9 cellular contexts compared by ENCODE assay signal in genomic region chr19:4567584-4568071, GRCh38. TPM values are rescaled to one million over a fixed set of nuclear protein-coding genes. Genes with fewer than 3 reads are reported as not detected.
DNase-seq lines count a peak whose midpoint lies in the region; ATAC-seq and TF ChIP-seq lines count a peak whose summit lies in the region.
"Had no signal": no experiment of that assay in that cellular context is flagged by ENCODE, and none has a peak within 500 bp of the region (broad histone marks: within the 10 kb centered on the region; RNA-seq: fewer than 3 reads in every experiment).

No MANE protein-coding gene starts in this region.

- no peaks in the 10 kb centered on the region for H3K36me3 ChIP-seq in CD8-positive, alpha-beta T cell (ENCODE audit: insufficient read depth, low read length)
- no peaks in the 10 kb centered on the region for H3K36me3 ChIP-seq in Karpas-422 (ENCODE audit: insufficient read depth, low read length)

- no peaks in the 10 kb centered on the region for H3K9me3 Mint-ChIP-seq in CD8-positive, alpha-beta T cell
- no peaks in the 10 kb centered on the region for H3K9me3 Mint-ChIP-seq in activated CD4-positive, alpha-beta T cell treated with anti-CD3 and anti-CD28 coated beads, Interleukin-2, amount 10 ng/mL, durations not matched to agents 7 days and 5 days
- peaks cover 0 to 2% (median 0%) of the 10 kb centered on the region in 7 donors for H3K9me3 Mint-ChIP-seq in naive B cell

- H3K9me2 ChIP-seq in Karpas-422 (replicated peaks; ENCODE audit: insufficient read depth, low read length): no peaks in the 10 kb centered on the region

- H3K4me2 ChIP-seq in Karpas-422 (ENCODE audit: low read depth, low read length, poor library complexity, severe bottlenecking): no peak overlapping the region

- peak; percentile 43 to 73 (median 58) for DNase-seq in CD8-positive, alpha-beta T cell
- peak; percentile 77 for DNase-seq in Karpas-422
- DNase-seq in activated CD4-positive, alpha-beta T cell treated with anti-CD3 and anti-CD28 coated beads, Interleukin-2, amount 10 ng/mL, durations not matched to agents 7 days and 5 days: peak; percentile 64
- DNase-seq in ecto neural progenitor cell (ENCODE audit: low spot score): peak; percentile 86
- DNase-seq in naive B cell: peak; percentile 25
- DNase-seq in stimulated activated naive CD8-positive, alpha-beta T cell treated with anti-CD3 and anti-CD28 coated beads, Interleukin-15, Interleukin-2, amounts not matched to agents 100 U/mL and 50 U/mL, for 24 hours: peak; percentile 81
- no peak for DNase-seq in hippocampal formation (lab: John Stamatoyannopoulos, UW)
- no peak for DNase-seq in SW 1271 (lab: John Stamatoyannopoulos, UW)

- TF ChIP-seq CTCF in CD8-positive, alpha-beta T cell (IDR thresholded peaks at IDR 0.05): peak; percentile 62

- intact Hi-C loops in CD8-positive, alpha-beta T cell (cut with DNase I, micrococcal nuclease): loop anchor here (1.0 to 2.0 kb wide), 2 partner anchors 69 kb away; no protein-coding TSS in a partner anchor

- H2AFZ ChIP-seq in Karpas-422 (ENCODE audit: low read length): no peak overlapping the region

- H3K79me2 ChIP-seq in Karpas-422 (ENCODE audit: low read length): no peaks in the 10 kb centered on the region

- no peaks in the 10 kb centered on the region for H3K4me1 ChIP-seq in CD8-positive, alpha-beta T cell (ENCODE audit: insufficient read depth, low read length)
- no peaks in the 10 kb centered on the region for H3K4me1 ChIP-seq in Karpas-422 (ENCODE audit: low read length)

- H3K4me3 ChIP-seq in CD8-positive, alpha-beta T cell (ENCODE audit: low read depth, low read length): no peak overlapping the region
- H3K4me3 ChIP-seq in Karpas-422 (ENCODE audit: low read length): no peak overlapping the region
- H3K4me3 ChIP-seq: skin epidermis had no signal

- no peaks in the 10 kb centered on the region for H3K9me3 ChIP-seq in CD8-positive, alpha-beta T cell (ENCODE audit: low read length)
- no peaks in the 10 kb centered on the region for H3K9me3 ChIP-seq in Karpas-422 (ENCODE audit: low read length)

- H3K4me1 Mint-ChIP-seq in CD8-positive, alpha-beta T cell (ENCODE audit: low read depth): no peaks in the 10 kb centered on the region
- H3K4me1 Mint-ChIP-seq in activated CD4-positive, alpha-beta T cell treated with anti-CD3 and anti-CD28 coated beads, Interleukin-2, amount 10 ng/mL, durations not matched to agents 7 days and 5 days: no peaks in the 10 kb centered on the region
- peaks cover 0 to 6% (median 0%) of the 10 kb centered on the region in 3 donors for H3K4me1 Mint-ChIP-seq in naive B cell

- H3K27ac Mint-ChIP-seq in CD8-positive, alpha-beta T cell: no peak overlapping the region
- no peak overlapping the region for H3K27ac Mint-ChIP-seq in activated CD4-positive, alpha-beta T cell treated with anti-CD3 and anti-CD28 coated beads, Interleukin-2, amount 10 ng/mL, durations not matched to agents 7 days and 5 days
- H3K27ac Mint-ChIP-seq in naive B cell: peak overlapping the region in 1 of 6 donors; percentile 53

- H3K36me3 Mint-ChIP-seq in CD8-positive, alpha-beta T cell: no peaks in the 10 kb centered on the region
- H3K36me3 Mint-ChIP-seq in activated CD4-positive, alpha-beta T cell treated with anti-CD3 and anti-CD28 coated beads, Interleukin-2, amount 10 ng/mL, durations not matched to agents 7 days and 5 days (ENCODE audit: low read depth): no peaks in the 10 kb centered on the region
- no peaks in the 10 kb centered on the region for H3K36me3 Mint-ChIP-seq in naive B cell

- CTCF ChIA-PET in CD8-positive, alpha-beta T cell (lab: Charles Lee): interaction anchor here (0.8 to 7.0 kb wide), 10 partner anchors 8 to 84 kb away, joined by 3 to 75 read pairs (median 3); partner anchors contain the start of gene SEMA6B
- CTCF ChIA-PET in activated CD4-positive, alpha-beta T cell treated with anti-CD3 and anti-CD28 coated beads, Interleukin-2, amount 10 ng/mL, durations not matched to agents 7 days and 5 days (lab: Charles Lee): interaction anchor here (0.5 to 1.7 kb wide), 10 partner anchors 8 to 223 kb away, joined by 3 to 9 read pairs (median 4); no protein-coding TSS in a partner anchor

- H3K9ac ChIP-seq in Karpas-422 (ENCODE audit: low read length): no peak overlapping the region

- no peaks in the 10 kb centered on the region for H3K27me3 ChIP-seq in CD8-positive, alpha-beta T cell (ENCODE audit: insufficient read depth, low read length)
- H3K27me3 ChIP-seq in Karpas-422 (ENCODE audit: low read length): no peaks in the 10 kb centered on the region

- H3K27ac ChIP-seq in CD8-positive, alpha-beta T cell (ENCODE audit: low read depth, low read length): no peak overlapping the region
- H3K27ac ChIP-seq in Karpas-422 (ENCODE audit: low read length): no peak overlapping the region

- peak; percentile 77 for ATAC-seq in CD8-positive, alpha-beta T cell
- peak; percentile 40 to 50 for ATAC-seq in naive B cell (ENCODE audit: low read depth in 2 of 2)
- peak; percentile 52 for ATAC-seq in stimulated activated naive CD8-positive, alpha-beta T cell treated with anti-CD3 and anti-CD28 coated beads, Interleukin-15, Interleukin-2, amounts not matched to agents 100 U/mL and 50 U/mL, for 24 hours

- no peak overlapping the region for H3K4me3 Mint-ChIP-seq in CD8-positive, alpha-beta T cell
- no peak overlapping the region for H3K4me3 Mint-ChIP-seq in activated CD4-positive, alpha-beta T cell treated with anti-CD3 and anti-CD28 coated beads, Interleukin-2, amount 10 ng/mL, durations not matched to agents 7 days and 5 days
- no peak overlapping the region for H3K4me3 Mint-ChIP-seq in naive B cell

- no peaks in the 10 kb centered on the region for H4K20me1 ChIP-seq in Karpas-422 (ENCODE audit: insufficient read depth, low read depth, low read length)

- H3K27me3 Mint-ChIP-seq in CD8-positive, alpha-beta T cell (ENCODE audit: low read depth): peaks cover 7% of the 10 kb centered on the region
- H3K27me3 Mint-ChIP-seq in activated CD4-positive, alpha-beta T cell treated with anti-CD3 and anti-CD28 coated beads, Interleukin-2, amount 10 ng/mL, durations not matched to agents 7 days and 5 days: no peaks in the 10 kb centered on the region
- peaks cover 5 to 23% (median 22%) of the 10 kb centered on the region in 3 donors for H3K27me3 Mint-ChIP-seq in naive B cell

- POLR2A ChIA-PET in CD8-positive, alpha-beta T cell (lab: Charles Lee): no interaction called here
- POLR2A ChIA-PET in activated CD4-positive, alpha-beta T cell treated with anti-CD3 and anti-CD28 coated beads, Interleukin-2, amount 10 ng/mL, durations not matched to agents 7 days and 5 days (lab: Charles Lee): interaction anchor here (0.6 kb wide), 1 partner anchor 8 kb away, joined by 3 read pairs; no protein-coding TSS in a partner anchor

RNA-seq across cellular contexts. Expression of gene SEMA6B, which starts 8.1 kb away (rescaled TPM):
- under 1 TPM in 1 of 2 experiments, not detected in 1; 0.08 TPM for total RNA-seq in CD8-positive, alpha-beta T cell
- not detected in 2 replicates for total RNA-seq in Karpas-422 (2014; rRNA removed; shearing (Covaris generic); ENCODE audit: low replicate concordance)
- not detected for total RNA-seq in activated CD4-positive, alpha-beta T cell treated with anti-CD3 and anti-CD28 coated beads, Interleukin-2, amount 10 ng/mL, durations not matched to agents 7 days and 5 days
- not detected for polyA plus RNA-seq in naive B cell (ENCODE audit: low read depth in 6 of 6)

RNA-seq across cellular contexts. Expression of gene LRG1, which starts 27.8 kb away (rescaled TPM):
- total RNA-seq in CD8-positive, alpha-beta T cell: not detected
- total RNA-seq in Karpas-422 (2014; rRNA removed; shearing (Covaris generic); ENCODE audit: low replicate concordance): 0.11 and 0.14 TPM in 2 replicates
- total RNA-seq in activated CD4-positive, alpha-beta T cell treated with anti-CD3 and anti-CD28 coated beads, Interleukin-2, amount 10 ng/mL, durations not matched to agents 7 days and 5 days: under 1 TPM in 1 of 2 experiments, not detected in 1; 0.07 TPM
- polyA plus RNA-seq in naive B cell (ENCODE audit: low read depth in 6 of 6): under 1 TPM in 3 of 6 donors, not detected in 3; 0.12 to 0.58 (median 0.25) TPM

RNA-seq across cellular contexts. Expression of gene PLIN5, which starts 32.6 kb away (rescaled TPM):
- total RNA-seq in CD8-positive, alpha-beta T cell: under 1 TPM; 0.53 to 0.54 TPM
- total RNA-seq in Karpas-422 (2014; rRNA removed; shearing (Covaris generic); ENCODE audit: low replicate concordance): not detected in 2 replicates
- not detected for total RNA-seq in activated CD4-positive, alpha-beta T cell treated with anti-CD3 and anti-CD28 coated beads, Interleukin-2, amount 10 ng/mL, durations not matched to agents 7 days and 5 days
- polyA plus RNA-seq in naive B cell (ENCODE audit: low read depth in 6 of 6): under 1 TPM in 1 of 6 donors, not detected in 5; 0.52 TPM

RNA-seq across cellular contexts. Expression of gene PLIN4, which starts 49.3 kb away (rescaled TPM):
- total RNA-seq in CD8-positive, alpha-beta T cell: under 1 TPM; 0.06 to 0.14 TPM
- not detected in 2 replicates for total RNA-seq in Karpas-422 (2014; rRNA removed; shearing (Covaris generic); ENCODE audit: low replicate concordance)
- not detected for total RNA-seq in activated CD4-positive, alpha-beta T cell treated with anti-CD3 and anti-CD28 coated beads, Interleukin-2, amount 10 ng/mL, durations not matched to agents 7 days and 5 days
- polyA plus RNA-seq in naive B cell (ENCODE audit: low read depth in 6 of 6): under 1 TPM in 4 of 6 donors, not detected in 2; 0.04 to 0.21 (median 0.14) TPM

Comparison
In these comparisons a context has a peak if more than half of its experiments do, and no peak if none do; other contexts are left out.
1. DNase-seq: peak in CD8-positive, alpha-beta T cell (7 of 7), Karpas-422 (single experiment), activated CD4-positive, alpha-beta T cell treated with anti-CD3 and anti-CD28 coated beads, Interleukin-2, amount 10 ng/mL, durations not matched to agents 7 days and 5 days (single experiment), ecto neural progenitor cell (single experiment), naive B cell (single experiment) and stimulated activated naive CD8-positive, alpha-beta T cell treated with anti-CD3 and anti-CD28 coated beads, Interleukin-15, Interleukin-2, amounts not matched to agents 100 U/mL and 50 U/mL, for 24 hours (single experiment); none in hippocampal formation (0 of 2) and SW 1271 (0 of 2).
2. Peak in every context shown above with its lines, with median percentiles within 50 percentile points of each other: ATAC-seq.